In the genomic region with DNA sequence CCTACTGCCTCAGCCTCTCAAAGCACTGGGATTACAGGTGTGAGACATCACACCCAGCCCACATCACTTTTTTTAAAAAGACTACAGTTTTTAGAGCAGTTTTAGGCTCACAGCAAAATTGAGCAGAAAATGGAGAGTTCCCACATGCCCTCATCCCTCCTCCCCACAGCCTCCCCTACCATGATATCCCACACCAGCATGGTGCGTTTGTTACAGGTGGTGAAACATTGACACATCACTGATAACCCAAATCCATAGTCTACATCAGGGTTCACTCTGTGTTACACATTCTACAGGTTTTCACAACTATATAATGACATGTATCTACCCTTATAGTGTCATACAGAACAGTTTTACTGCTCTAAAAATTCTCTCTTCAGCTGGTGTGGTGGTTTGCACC, we compare ENCODE assay signal across 9 cellular contexts.
"Had no signal": no experiment of that assay in that cellular context is flagged by ENCODE, and none has a peak within 500 bp of the region (broad histone marks: within the 10 kb centered on the region; RNA-seq: fewer than 3 reads in every experiment).

No MANE protein-coding gene starts in this region.

- H3K4me2 ChIP-seq: GM23338 had no signal

- H3K9ac ChIP-seq: GM23248 had no signal

- ATAC-seq: GM23338, HCT116 had no signal

- H3K4me3 ChIP-seq: GM23248, GM23338, HAP-1 had no signal

- H3K36me3 ChIP-seq: HAP-1 had no signal

- H3K9me3 ChIP-seq: HAP-1 had no signal

- DNase-seq: GM23248, GOT3, H7, H9, HCEC 1CT, HFFc6 had no signal

- H2AFZ ChIP-seq: GM23248, GM23338 had no signal

- H3K27ac ChIP-seq: GM23248 had no signal
